In genomic region chr4:17781072-17781830, GRCh38 we compare ENCODE assay signal across 8 cellular contexts. TPM values are rescaled to one million over a fixed set of nuclear protein-coding genes. Genes with fewer than 3 reads are reported as not detected.
DNase-seq lines count a peak whose midpoint lies in the region; ATAC-seq and TF ChIP-seq lines count a peak whose summit lies in the region.

Gene FAM184B (minus strand): TSS chr4:17781621. CDS start chr4:17781299, 322 bp downstream.

- POLR2A ChIA-PET in OCI-LY7 (lab: Charles Lee): no interaction called here

- no peaks in the 10 kb centered on the region for H3K79me2 ChIP-seq in OCI-LY7 (ENCODE audit: insufficient read depth, low read depth, low read length)

- DNase-seq in AG09309 (ENCODE audit: low read depth): no peak
- peak in 5 of 10 donors; percentile 8 to 49 (median 41) for DNase-seq in dorsolateral prefrontal cortex
- DNase-seq in omental fat pad (ENCODE audit: low spot score): no peak
- no peak for DNase-seq in NK-92 (lab: John Stamatoyannopoulos, UW; ENCODE audit: unreplicated experiment)
- no peak for DNase-seq in amniotic stem cell (lab: John Stamatoyannopoulos, UW)
- no peak for DNase-seq in OCI-LY7 (ENCODE audit: low spot score)

- H4K20me1 ChIP-seq in OCI-LY7 (ENCODE audit: insufficient read depth, low read length): no peaks in the 10 kb centered on the region

- WGBS in mesodermal cell (ENCODE audit: insufficient coverage in 2 of 2), 2 experiments: 2 to 3% methylated on average over 53 to 71 of the region's 75 CpGs

- H3K27ac ChIP-seq in HUES48 (ENCODE audit: low read depth, low read length): no peak within 1 kb of the TSS
- H3K27ac ChIP-seq in dorsolateral prefrontal cortex: peak within 1 kb of the TSS in 5 of 59 donors; percentile 3 to 36 (median 22)
- no peak within 1 kb of the TSS for H3K27ac ChIP-seq in mesodermal cell (ENCODE audit: low read depth, low read length, severe bottlenecking)
- no peak within 1 kb of the TSS for H3K27ac ChIP-seq in OCI-LY7 (ENCODE audit: low read depth, low read length, poor library complexity, severe bottlenecking)

- H3K9me3 ChIP-seq in HUES48 (ENCODE audit: control insufficient read depth, insufficient read depth, low read length) (no peaks in the 10 kb centered on the region), mesodermal cell (ENCODE audit: control insufficient read depth, low read length) (no peaks in the 10 kb centered on the region), OCI-LY7 (ENCODE audit: low read length) (no peaks in the 10 kb centered on the region)

- TF ChIP-seq CTCF in AG09309 (IDR thresholded peaks at IDR 0.05; ENCODE audit: control insufficient read depth, insufficient read depth, low read depth, low read length, missing control alignments): no peak
- TF ChIP-seq CTCF in dorsolateral prefrontal cortex (IDR thresholded peaks at IDR 0.05 in 54 of 56, conservative IDR thresholded peaks at IDR 0.05 in 2 of 56; ENCODE audit: low read depth in 1 of 56, partially characterized antibody in 56 of 56): no peak
- no peak for TF ChIP-seq CTCF in omental fat pad (IDR thresholded peaks at IDR 0.05)
- no peak for TF ChIP-seq CTCF in OCI-LY7 (conservative IDR thresholded peaks at IDR 0.05; ENCODE audit: low read length)

- CTCF ChIA-PET in OCI-LY7 (lab: Charles Lee; ENCODE audit: unreplicated experiment): no interaction called here

- H3K4me2 ChIP-seq in OCI-LY7 (ENCODE audit: low read length): no peak within 1 kb of the TSS

- no TSS peak for BruUV-seq in OCI-LY7 (replicated peaks; lab: Mats Ljungman, UMichigan)

- intact Hi-C loops in dorsolateral prefrontal cortex (cut with DNase I): no loop called here
- intact Hi-C loops in OCI-LY7 (cut with micrococcal nuclease; ENCODE audit: unreplicated experiment): no loop called here

- H3K9me2 ChIP-seq in OCI-LY7 (ENCODE audit: insufficient read depth, low read length): no peaks in the 10 kb centered on the region

- no peak within 1 kb of the TSS for H3K9ac ChIP-seq in HUES48 (ENCODE audit: low read depth, low read length)

- peaks cover 54% of the 10 kb centered on the region for H3K27me3 ChIP-seq in HUES48 (ENCODE audit: control insufficient read depth, insufficient read depth, low read length)
- H3K27me3 ChIP-seq in dorsolateral prefrontal cortex: peaks cover 0 to 8% (median 0%) of the 10 kb centered on the region in 45 donors

- H2AFZ ChIP-seq in OCI-LY7 (ENCODE audit: low read length): no peak within 1 kb of the TSS

- ATAC-seq in omental fat pad (ENCODE audit: low FRiP score): no peak

- H3K4me3 ChIP-seq in AG09309 (ENCODE audit: control insufficient read depth, low read depth, low read length): peak within 1 kb of the TSS; percentile 42
- peak within 1 kb of the TSS; percentile 58 for H3K4me3 ChIP-seq in HUES48 (ENCODE audit: low read depth, low read length)
- H3K4me3 ChIP-seq in dorsolateral prefrontal cortex: peak within 1 kb of the TSS; percentile 30 to 78 (median 59)
- peak within 1 kb of the TSS; percentile 29 for H3K4me3 ChIP-seq in mesodermal cell (ENCODE audit: extremely low read depth, insufficient read depth, low read length, poor library complexity, severe bottlenecking)
- H3K4me3 ChIP-seq in OCI-LY7 (ENCODE audit: low read depth, low read length, poor library complexity, severe bottlenecking): no peak within 1 kb of the TSS

- peaks cover 14% of the 10 kb centered on the region for H3K4me1 ChIP-seq in HUES48 (ENCODE audit: control insufficient read depth, insufficient read depth, low read length)
- H3K4me1 ChIP-seq in mesodermal cell (ENCODE audit: control insufficient read depth, insufficient read depth, low read length, poor library complexity, severe bottlenecking): peaks cover 2% of the 10 kb centered on the region
- peaks cover 1% of the 10 kb centered on the region for H3K4me1 ChIP-seq in OCI-LY7 (ENCODE audit: insufficient read depth, low read length, poor library complexity, severe bottlenecking)

- H3K36me3 ChIP-seq in HUES48 (ENCODE audit: control insufficient read depth, insufficient read depth, low read length) (no peaks in the 10 kb centered on the region), mesodermal cell (ENCODE audit: control insufficient read depth, insufficient read depth, low read length) (no peaks in the 10 kb centered on the region), OCI-LY7 (ENCODE audit: insufficient read depth, low read length) (no peaks in the 10 kb centered on the region)

RNA-seq across cellular contexts. Expression of gene FAM184B, which starts in this region (rescaled TPM):
- total RNA-seq in dorsolateral prefrontal cortex (1 to 10 TPM; 1.4 to 3.9 (median 2.3) TPM), omental fat pad (not detected), OCI-LY7 (2022) (not detected in 2 replicates)
- polyA plus RNA-seq in mesodermal cell (2013, experiment 1 of 2): not detected
- not detected for polyA plus RNA-seq in mesodermal cell (2013, experiment 2 of 2)
- total RNA-seq in OCI-LY7 (2014; rRNA removed; shearing (Covaris generic)): not detected in 2 replicates
